In genomic region chr4:15688056-15688455, GRCh38 we compare ENCODE assay signal across 28 cellular contexts.
"Had no signal": no experiment of that assay in that cellular context is flagged by ENCODE, and none has a peak within 500 bp of the region (broad histone marks: within the 10 kb centered on the region; RNA-seq: fewer than 3 reads in every experiment).

No MANE protein-coding gene starts in this region.

- H3K36me3 ChIP-seq: uterus had no signal

- H3K9me3 ChIP-seq: gastrocnemius medialis, psoas muscle, stomach, transverse colon, uterus had no signal

- H3K27ac Mint-ChIP-seq: activated naive CD4-positive, alpha-beta T cell treated with anti-CD3 and anti-CD28 coated beads for 36 hours; activated naive CD8-positive, alpha-beta T cell treated with anti-CD3 and anti-CD28 coated beads, Interleukin-2, amount 10 ng/mL, durations not matched to agents 7 days and 5 days; nephron; stimulated activated memory B cell treated with anti-CD40 and anti-IgM and Interleukin-4, amounts not matched to agents 10 μg/mL and 1 μg/mL and 100 μg/mL, for 72 hours; T-cell; T-helper 2 cell treated with Interferon-gamma antibody and Interleukin-4, amounts not matched to agents 5 μg/mL and 100 μg/mL, for 36 hours had no signal

- H3K27me3 Mint-ChIP-seq: activated naive CD8-positive, alpha-beta T cell treated with anti-CD3 and anti-CD28 coated beads, Interleukin-2, amount 10 ng/mL, durations not matched to agents 7 days and 5 days; stimulated activated memory B cell treated with anti-CD40 and anti-IgM and Interleukin-4, amounts not matched to agents 10 μg/mL and 1 μg/mL and 100 μg/mL, for 72 hours; T-cell had no signal

- DNase-seq: activated CD4-positive, alpha-beta T cell treated with anti-CD3 and anti-CD28 coated beads for 1 hour; activated CD4-positive, alpha-beta T cell treated with anti-CD3 and anti-CD28 coated beads, Interleukin-2, amount 50 U/mL, for 48 hours; activated CD8-positive, alpha-beta memory T cell treated with anti-CD3 and anti-CD28 coated beads, Interleukin-2, amount 50 U/mL, for 48 hours; activated naive CD4-positive, alpha-beta T cell treated with anti-CD3 and anti-CD28 coated beads for 36 hours; activated naive CD8-positive, alpha-beta T cell treated with anti-CD3 and anti-CD28 coated beads, Interleukin-2, amount 10 ng/mL, durations not matched to agents 7 days and 5 days; activated T-cell treated with anti-CD3 and anti-CD28 coated beads, Interleukin-2, amount 50 U/mL, for 48 hours; amygdala; dermis blood vessel endothelial cell; effector CD8-positive, alpha-beta T cell; erythroblast; gastrocnemius medialis; head of caudate nucleus; hypothalamus; left ventricle myocardium superior; mammary epithelial cell; occipital lobe; psoas muscle; right cardiac atrium; stimulated activated CD4-positive, alpha-beta T cell treated with anti-CD3 and anti-CD28 coated beads, Interleukin-2, amount 100 ng/mL, for 24 hours; stomach; T-cell; transverse colon; uterus; WERI-Rb-1 had no signal

- H3K4me1 ChIP-seq: uterus had no signal

- ATAC-seq: gastrocnemius medialis; left ventricle myocardium superior; psoas muscle; right cardiac atrium; stimulated activated memory B cell treated with anti-CD40 and anti-IgM and Interleukin-4, amounts not matched to agents 10 μg/mL and 1 μg/mL and 100 μg/mL, for 72 hours; T-cell had no signal

- H3K9me3 Mint-ChIP-seq: activated naive CD4-positive, alpha-beta T cell treated with anti-CD3 and anti-CD28 coated beads for 36 hours; activated naive CD8-positive, alpha-beta T cell treated with anti-CD3 and anti-CD28 coated beads, Interleukin-2, amount 10 ng/mL, durations not matched to agents 7 days and 5 days; nephron; stimulated activated memory B cell treated with anti-CD40 and anti-IgM and Interleukin-4, amounts not matched to agents 10 μg/mL and 1 μg/mL and 100 μg/mL, for 72 hours; T-cell; T-helper 2 cell treated with Interferon-gamma antibody and Interleukin-4, amounts not matched to agents 5 μg/mL and 100 μg/mL, for 36 hours had no signal

- H3K27ac ChIP-seq: gastrocnemius medialis, psoas muscle, skin epidermis, stomach, transverse colon, uterus, WERI-Rb-1 had no signal

- H3K4me3 Mint-ChIP-seq: activated naive CD4-positive, alpha-beta T cell treated with anti-CD3 and anti-CD28 coated beads for 36 hours; activated naive CD8-positive, alpha-beta T cell treated with anti-CD3 and anti-CD28 coated beads, Interleukin-2, amount 10 ng/mL, durations not matched to agents 7 days and 5 days; nephron; stimulated activated memory B cell treated with anti-CD40 and anti-IgM and Interleukin-4, amounts not matched to agents 10 μg/mL and 1 μg/mL and 100 μg/mL, for 72 hours; T-cell; T-helper 2 cell treated with Interferon-gamma antibody and Interleukin-4, amounts not matched to agents 5 μg/mL and 100 μg/mL, for 36 hours had no signal

- H3K4me3 ChIP-seq: gastrocnemius medialis, psoas muscle, skin epidermis, stomach, transverse colon, uterus had no signal

- H3K27me3 ChIP-seq: gastrocnemius medialis, stomach, transverse colon, uterus had no signal
